ENCODE assay signal across 19 cellular contexts in the genomic region with DNA sequence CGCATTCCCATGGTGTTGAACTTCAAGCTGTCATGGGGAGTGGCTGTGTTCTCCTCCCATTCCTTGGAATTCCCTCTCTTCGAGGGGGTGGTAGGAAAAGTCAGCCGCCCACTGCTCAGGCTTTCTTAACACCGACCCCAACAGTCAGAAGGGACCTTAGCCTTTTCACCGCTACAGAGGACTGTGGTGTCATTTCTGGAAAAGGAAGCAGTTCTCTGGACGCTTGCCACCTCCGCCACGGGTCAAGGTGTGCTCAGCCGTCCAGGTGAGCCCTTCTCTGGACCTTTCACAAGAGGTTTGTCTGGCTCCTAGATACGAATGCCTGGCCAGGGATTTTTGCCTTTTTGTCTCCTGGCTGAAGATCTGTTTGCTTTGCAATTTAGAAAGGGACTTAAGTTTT. TPM values are rescaled to one million over a fixed set of nuclear protein-coding genes. Genes with fewer than 3 reads are reported as not detected.
A peak's percentile ranks its signal among the peaks of the same experiment; 100 is the strongest.
DNase-seq lines count a peak whose midpoint lies in the region; ATAC-seq and TF ChIP-seq lines count a peak whose summit lies in the region.
"Had no signal": no experiment of that assay in that cellular context is flagged by ENCODE, and none has a peak within 500 bp of the region (broad histone marks: within the 10 kb centered on the region; RNA-seq: fewer than 3 reads in every experiment).

No MANE protein-coding gene starts in this region.

- H3K27ac ChIP-seq in OCI-LY3 (ENCODE audit: low read length): no peak overlapping the region
- H3K27ac ChIP-seq in left lung: no peak overlapping the region
- peak overlapping the region in 1 of 3 donors; percentile 57 for H3K27ac ChIP-seq in thyroid gland
- no peak overlapping the region for H3K27ac ChIP-seq in prostate gland
- H3K27ac ChIP-seq: 22Rv1 had no signal

- H2AFZ ChIP-seq in OCI-LY3 (ENCODE audit: low read depth, low read length): no peak overlapping the region

- no peaks in the 10 kb centered on the region for H3K36me3 Mint-ChIP-seq in type B pancreatic cell
- H3K36me3 Mint-ChIP-seq: CD14-positive monocyte; CD8-positive, alpha-beta T cell had no signal

- no peak for TF ChIP-seq POLR2A in thyroid gland (IDR thresholded peaks at IDR 0.05)
- no peak for TF ChIP-seq POLR2A in prostate gland (IDR thresholded peaks at IDR 0.05)

- peak overlapping the region; percentile 24; the same call in 1 of the 2 replicates for H3K4me2 ChIP-seq in OCI-LY3 (ENCODE audit: low read length)

- H3K36me3 ChIP-seq in OCI-LY3 (replicated peaks; ENCODE audit: low read depth, low read length) (no peaks in the 10 kb centered on the region), left lung (no peaks in the 10 kb centered on the region), thyroid gland (no peaks in the 10 kb centered on the region), prostate gland (no peaks in the 10 kb centered on the region)

- no peaks in the 10 kb centered on the region for H4K20me1 ChIP-seq in OCI-LY3 (ENCODE audit: insufficient read depth, low read length)

- no peak overlapping the region for H3K4me3 Mint-ChIP-seq in type B pancreatic cell
- H3K4me3 Mint-ChIP-seq: CD14-positive monocyte; CD8-positive, alpha-beta T cell; H9 had no signal

- H3K79me2 ChIP-seq in OCI-LY3 (ENCODE audit: low read length): no peaks in the 10 kb centered on the region

- no peaks in the 10 kb centered on the region for H3K9me3 ChIP-seq in OCI-LY3 (ENCODE audit: insufficient read depth, low read length)
- H3K9me3 ChIP-seq in left lung: no peaks in the 10 kb centered on the region
- H3K9me3 ChIP-seq in thyroid gland: no peaks in the 10 kb centered on the region
- no peaks in the 10 kb centered on the region for H3K9me3 ChIP-seq in prostate gland

- H3K27me3 ChIP-seq in OCI-LY3 (ENCODE audit: low read depth, low read length) (no peaks in the 10 kb centered on the region), left lung (peaks cover 0 to 5% of the 10 kb centered on the region in 2 donors), thyroid gland (no peaks in the 10 kb centered on the region), prostate gland (replicated peaks; ENCODE audit: insufficient read depth) (no peaks in the 10 kb centered on the region)

- H3K4me1 Mint-ChIP-seq in type B pancreatic cell (ENCODE audit: unreplicated experiment): no peaks in the 10 kb centered on the region
- H3K4me1 Mint-ChIP-seq: CD14-positive monocyte had no signal

- H3K4me3 ChIP-seq in OCI-LY3 (ENCODE audit: low read length) (no peak overlapping the region), left lung (no peak overlapping the region), thyroid gland (replicated peaks in 1 of 3) (no peak overlapping the region), prostate gland (no peak overlapping the region)

- WGBS in thyroid gland, 2 donors: 59 to 68% methylated on average over 10 of the region's 10 CpGs
- 88% methylated on average over 10 of the region's 10 CpGs for WGBS in prostate gland

- ATAC-seq in left lung: peak; percentile 24
- ATAC-seq: CD8-positive, alpha-beta T cell had no signal

- no peaks in the 10 kb centered on the region for H3K9me3 Mint-ChIP-seq in type B pancreatic cell
- H3K9me3 Mint-ChIP-seq: CD14-positive monocyte; CD8-positive, alpha-beta T cell; H9 had no signal

- no peak overlapping the region for H3K27ac Mint-ChIP-seq in type B pancreatic cell
- H3K27ac Mint-ChIP-seq: CD14-positive monocyte; CD8-positive, alpha-beta T cell; H9 had no signal

- H3K4me1 ChIP-seq in OCI-LY3 (ENCODE audit: low read length) (peaks cover 12% of the 10 kb centered on the region), left lung (no peaks in the 10 kb centered on the region), thyroid gland (peaks cover 0 to 16% of the 10 kb centered on the region in 2 donors), prostate gland (replicated peaks) (peaks cover 12% of the 10 kb centered on the region)

- TF ChIP-seq CTCF in OCI-LY3 (IDR thresholded peaks at IDR 0.05; ENCODE audit: low read depth, low read length): no peak
- no peak for TF ChIP-seq CTCF in left lung (IDR thresholded peaks at IDR 0.05)
- no peak for TF ChIP-seq CTCF in thyroid gland (IDR thresholded peaks at IDR 0.05)
- no peak for TF ChIP-seq CTCF in prostate gland (IDR thresholded peaks at IDR 0.05)
- TF ChIP-seq CTCF in type B pancreatic cell (conservative IDR thresholded peaks at IDR 0.05): no peak

- DNase-seq in NCI-H2196 (lab: John Stamatoyannopoulos, UW; ENCODE audit: unreplicated experiment) (peak; percentile 47), NCI-H2196 treated with DMSO at 0.1 percent for 48 hours (lab: John Stamatoyannopoulos, UW; ENCODE audit: unreplicated experiment) (no peak), left lung (no peak), thyroid gland (peak; percentile 75 to 87), EL (no peak), prostate gland (ENCODE audit: low spot score) (no peak), type B pancreatic cell (ENCODE audit: extremely low spot score, unreplicated experiment) (no peak)
- DNase-seq: CD8-positive, alpha-beta T cell; COR-L47; DMS153; DMS79 treated with DMSO at 0.1 percent for 48 hours; GDM1; GOT3; H9 had no signal

- intact Hi-C loops in left lung (cut with DNase I) (no loop called here), thyroid gland (cut with DNase I) (no loop called here), prostate gland (cut with DNase I) (no loop called here)

- no peak overlapping the region for H3K9ac ChIP-seq in OCI-LY3 (ENCODE audit: low read length)

- H3K27me3 Mint-ChIP-seq in type B pancreatic cell: peaks cover 10% of the 10 kb centered on the region

RNA-seq across cellular contexts. Expression of a gene that starts 31.8 kb away (rescaled TPM):
- total RNA-seq in left lung (10 to 100 TPM; 21.0 to 21.2 TPM), thyroid gland (10 to 100 TPM in 2 of 4 donors, 1 to 10 TPM in 2; 3.9 to 23.9 (median 8.0) TPM), prostate gland (1 to 10 TPM; 3.4 to 7.0 TPM), type B pancreatic cell (ENCODE audit: low replicate concordance) (6.2 and 17.6 TPM in 2 replicates)
- total RNA-seq: A673, HT-29 had no signal

Comparison
In these comparisons a context has a peak if more than half of its experiments do, and no peak if none do; other contexts are left out.
1. DNase-seq: peak in NCI-H2196 (single experiment) and thyroid gland (2 of 2); none in NCI-H2196 treated with DMSO at 0.1 percent for 48 hours (single experiment), left lung (0 of 2), EL (single experiment), prostate gland (single experiment) and type B pancreatic cell (single experiment).